1 cellular context compared by ENCODE assay signal in genomic region chr6:159169193-159169555, GRCh38.
TF ChIP-seq lines count a peak whose summit lies in the region.

Gene FNDC1, plus strand, starts transcription at chr6:159169400. Its CDS starts 197 bp downstream, at chr6:159169597.

TF ChIP-seq in WTC11, 78 proteins besides CTCF, POLR2A, EP300 and RAD21 (continued from another document):
- no peak for TF ChIP-seq PRDM15 (CRISPR knock-in tag; IDR thresholded peaks at IDR 0.05)
- no peak for TF ChIP-seq NFYB (CRISPR knock-in tag; conservative IDR thresholded peaks at IDR 0.05; ENCODE audit: low read depth)
- TF ChIP-seq GRHL2 (CRISPR knock-in tag; IDR thresholded peaks at IDR 0.05; ENCODE audit: insufficient replicate concordance, severe bottlenecking), result no peak
- TF ChIP-seq, protein P1, sequence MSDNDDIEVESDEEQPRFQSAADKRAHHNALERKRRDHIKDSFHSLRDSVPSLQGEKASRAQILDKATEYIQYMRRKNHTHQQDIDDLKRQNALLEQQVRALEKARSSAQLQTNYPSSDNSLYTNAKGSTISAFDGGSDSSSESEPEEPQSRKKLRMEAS (CRISPR knock-in tag; IDR thresholded peaks at IDR 0.05), result no peak
- no peak for TF ChIP-seq ZNF138 (CRISPR knock-in tag; conservative IDR thresholded peaks at IDR 0.05)
- no peak for TF ChIP-seq MYBL2 (CRISPR knock-in tag; IDR thresholded peaks at IDR 0.05)
- no peak for TF ChIP-seq TEAD4 (CRISPR knock-in tag; IDR thresholded peaks at IDR 0.05)
- TF ChIP-seq CREM (CRISPR knock-in tag; IDR thresholded peaks at IDR 0.05), result 0 out of 2 replicates have a peak, but pooled peaks have one; percentile 28
- TF ChIP-seq ZNF423 (CRISPR knock-in tag; IDR thresholded peaks at IDR 0.05), result peak; percentile 74
- no peak for TF ChIP-seq ETV6 (CRISPR knock-in tag; IDR thresholded peaks at IDR 0.05)
- TF ChIP-seq KAT7 (CRISPR knock-in tag; IDR thresholded peaks at IDR 0.05; ENCODE audit: borderline replicate concordance), result 0 out of 2 replicates have a peak, but pooled peaks have one; percentile 31
- TF ChIP-seq FOXP1 (CRISPR knock-in tag; IDR thresholded peaks at IDR 0.05; ENCODE audit: borderline replicate concordance), result no peak
- no peak for TF ChIP-seq IRF1 (CRISPR knock-in tag; IDR thresholded peaks at IDR 0.05)
- TF ChIP-seq, protein P2, sequence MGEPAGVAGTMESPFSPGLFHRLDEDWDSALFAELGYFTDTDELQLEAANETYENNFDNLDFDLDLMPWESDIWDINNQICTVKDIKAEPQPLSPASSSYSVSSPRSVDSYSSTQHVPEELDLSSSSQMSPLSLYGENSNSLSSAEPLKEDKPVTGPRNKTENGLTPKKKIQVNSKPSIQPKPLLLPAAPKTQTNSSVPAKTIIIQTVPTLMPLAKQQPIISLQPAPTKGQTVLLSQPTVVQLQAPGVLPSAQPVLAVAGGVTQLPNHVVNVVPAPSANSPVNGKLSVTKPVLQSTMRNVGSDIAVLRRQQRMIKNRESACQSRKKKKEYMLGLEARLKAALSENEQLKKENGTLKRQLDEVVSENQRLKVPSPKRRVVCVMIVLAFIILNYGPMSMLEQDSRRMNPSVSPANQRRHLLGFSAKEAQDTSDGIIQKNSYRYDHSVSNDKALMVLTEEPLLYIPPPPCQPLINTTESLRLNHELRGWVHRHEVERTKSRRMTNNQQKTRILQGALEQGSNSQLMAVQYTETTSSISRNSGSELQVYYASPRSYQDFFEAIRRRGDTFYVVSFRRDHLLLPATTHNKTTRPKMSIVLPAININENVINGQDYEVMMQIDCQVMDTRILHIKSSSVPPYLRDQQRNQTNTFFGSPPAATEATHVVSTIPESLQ (CRISPR knock-in tag; IDR thresholded peaks at IDR 0.05), result no peak
- TF ChIP-seq, protein P3, sequence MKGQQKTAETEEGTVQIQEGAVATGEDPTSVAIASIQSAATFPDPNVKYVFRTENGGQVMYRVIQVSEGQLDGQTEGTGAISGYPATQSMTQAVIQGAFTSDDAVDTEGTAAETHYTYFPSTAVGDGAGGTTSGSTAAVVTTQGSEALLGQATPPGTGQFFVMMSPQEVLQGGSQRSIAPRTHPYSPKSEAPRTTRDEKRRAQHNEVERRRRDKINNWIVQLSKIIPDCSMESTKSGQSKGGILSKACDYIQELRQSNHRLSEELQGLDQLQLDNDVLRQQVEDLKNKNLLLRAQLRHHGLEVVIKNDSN (CRISPR knock-in tag; IDR thresholded peaks at IDR 0.05), result no peak
TF ChIP-seq in WTC11: peak in this region for 3.
